ENCODE assay signal across 17 cellular contexts in the genomic region with DNA sequence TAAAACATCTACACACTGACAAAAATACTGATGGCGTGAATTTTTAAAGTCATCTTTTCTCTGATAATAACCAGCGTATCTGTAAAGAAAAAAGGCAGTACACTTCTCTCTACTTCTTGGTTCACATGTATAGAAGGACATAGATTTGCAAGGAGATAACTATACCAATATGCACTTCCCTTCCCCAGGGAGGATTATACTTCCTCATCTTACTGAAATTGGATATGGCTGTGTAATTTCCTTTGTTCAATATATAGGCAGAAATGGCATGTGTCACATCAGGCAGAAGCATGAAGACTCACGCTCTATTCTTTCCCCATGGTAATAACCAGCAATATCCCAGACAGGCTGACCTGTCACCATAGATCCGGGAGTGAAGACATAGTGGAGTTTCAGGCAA.
DNase-seq lines count a peak whose midpoint lies in the region; ATAC-seq and TF ChIP-seq lines count a peak whose summit lies in the region.
"Had no signal": no experiment of that assay in that cellular context is flagged by ENCODE, and none has a peak within 500 bp of the region (broad histone marks: within the 10 kb centered on the region; RNA-seq: fewer than 3 reads in every experiment).

No MANE protein-coding gene starts in this region.

- H3K27me3 ChIP-seq in OCI-LY3 (ENCODE audit: low read depth, low read length) = no peaks in the 10 kb centered on the region

- peak overlapping the region in 4 of 8 donors; percentile 5 to 52 (median 18) for H3K4me3 Mint-ChIP-seq in naive B cell
- no peak overlapping the region for H3K4me3 Mint-ChIP-seq in activated CD4-positive, alpha-beta T cell treated with anti-CD3 and anti-CD28 coated beads for 36 hours
- H3K4me3 Mint-ChIP-seq: CD4-positive, CD25-positive, alpha-beta regulatory T cell had no signal

- no peak for TF ChIP-seq CTCF in OCI-LY3 (IDR thresholded peaks at IDR 0.05; ENCODE audit: low read depth, low read length)

- H3K27ac ChIP-seq in OCI-LY3 (ENCODE audit: low read length) = no peak overlapping the region
- H3K27ac ChIP-seq: RWPE1, SJCRH30 had no signal

- intact Hi-C loops in activated CD4-positive, alpha-beta T cell treated with anti-CD3 and anti-CD28 coated beads for 36 hours (cut with DNase I, micrococcal nuclease) = no loop called here

- peak overlapping the region in 4 of 6 donors; percentile 12 to 43 (median 26) for H3K27ac Mint-ChIP-seq in naive B cell
- no peak overlapping the region for H3K27ac Mint-ChIP-seq in activated CD4-positive, alpha-beta T cell treated with anti-CD3 and anti-CD28 coated beads for 36 hours
- H3K27ac Mint-ChIP-seq: CD4-positive, CD25-positive, alpha-beta regulatory T cell had no signal

- DNase-seq in GF-D8 (lab: John Stamatoyannopoulos, UW) = peak; percentile 10
- peak; percentile 54 for DNase-seq in MV-4-11 (lab: John Stamatoyannopoulos, UW)
- peak; percentile 26 for DNase-seq in naive B cell
- DNase-seq in activated CD4-positive, alpha-beta T cell treated with anti-CD3 and anti-CD28 coated beads for 36 hours = no peak
- no peak for DNase-seq in inferior parietal cortex (ENCODE audit: extremely low spot score)
- DNase-seq: Calu3; CD4-positive, CD25-positive, alpha-beta regulatory T cell; HCEC 1CT; NCI-H1417; NCI-H187 treated with DMSO at 0.1 percent for 48 hours; PC-3; SJCRH30; SW 1271 had no signal

- CTCF ChIA-PET in activated CD4-positive, alpha-beta T cell treated with anti-CD3 and anti-CD28 coated beads for 36 hours (lab: Charles Lee) = no interaction called here

- H3K4me3 ChIP-seq in OCI-LY3 (ENCODE audit: low read length) = no peak overlapping the region
- H3K4me3 ChIP-seq: K562, SJCRH30 had no signal

- peaks cover 0 to 8% (median 0%) of the 10 kb centered on the region in 7 donors for H3K9me3 Mint-ChIP-seq in naive B cell
- H3K9me3 Mint-ChIP-seq in activated CD4-positive, alpha-beta T cell treated with anti-CD3 and anti-CD28 coated beads for 36 hours (ENCODE audit: low read depth) = peaks cover 2% of the 10 kb centered on the region

- POLR2A ChIA-PET in activated CD4-positive, alpha-beta T cell treated with anti-CD3 and anti-CD28 coated beads for 36 hours (lab: Charles Lee) = no interaction called here

- peak overlapping the region; percentile 49 for H3K4me2 ChIP-seq in OCI-LY3 (ENCODE audit: low read length)

- H3K27me3 Mint-ChIP-seq in naive B cell = no peaks in the 10 kb centered on the region
- no peaks in the 10 kb centered on the region for H3K27me3 Mint-ChIP-seq in activated CD4-positive, alpha-beta T cell treated with anti-CD3 and anti-CD28 coated beads for 36 hours
- H3K27me3 Mint-ChIP-seq: CD4-positive, CD25-positive, alpha-beta regulatory T cell had no signal

- H2AFZ ChIP-seq in OCI-LY3 (ENCODE audit: low read depth, low read length) = no peak overlapping the region

- H3K79me2 ChIP-seq in OCI-LY3 (ENCODE audit: low read length) = no peaks in the 10 kb centered on the region

- no peak overlapping the region for H3K9ac ChIP-seq in OCI-LY3 (ENCODE audit: low read length)

- peaks cover 20% of the 10 kb centered on the region for H3K4me1 ChIP-seq in OCI-LY3 (ENCODE audit: low read length)
- H3K4me1 ChIP-seq: SJCRH30 had no signal

- no peaks in the 10 kb centered on the region for H3K9me3 ChIP-seq in OCI-LY3 (ENCODE audit: insufficient read depth, low read length)
- H3K9me3 ChIP-seq: SJCRH30 had no signal

- H4K20me1 ChIP-seq in OCI-LY3 (ENCODE audit: insufficient read depth, low read length) = 0 out of 2 replicates have a peak, but pooled peaks cover 8% of the 10 kb centered on the region

- peak; percentile 42 to 61 for ATAC-seq in naive B cell (ENCODE audit: low read depth in 2 of 2)
- no peak for ATAC-seq in activated CD4-positive, alpha-beta T cell treated with anti-CD3 and anti-CD28 coated beads for 36 hours
- no peak for ATAC-seq in HG03175 (IDR thresholded peaks at IDR 0.05; ENCODE audit: unreplicated experiment)
- ATAC-seq: K562, PC-3 had no signal

- H3K4me1 Mint-ChIP-seq in naive B cell = peaks cover 36% of the 10 kb centered on the region in 3 donors
- H3K4me1 Mint-ChIP-seq in activated CD4-positive, alpha-beta T cell treated with anti-CD3 and anti-CD28 coated beads for 36 hours = no peaks in the 10 kb centered on the region
- H3K4me1 Mint-ChIP-seq: CD4-positive, CD25-positive, alpha-beta regulatory T cell had no signal

- H3K36me3 Mint-ChIP-seq in naive B cell = no peaks in the 10 kb centered on the region
- no peaks in the 10 kb centered on the region for H3K36me3 Mint-ChIP-seq in activated CD4-positive, alpha-beta T cell treated with anti-CD3 and anti-CD28 coated beads for 36 hours (ENCODE audit: low read depth)
- H3K36me3 Mint-ChIP-seq: CD4-positive, CD25-positive, alpha-beta regulatory T cell had no signal

- H3K36me3 ChIP-seq in OCI-LY3 (replicated peaks; ENCODE audit: low read depth, low read length) = peaks cover 18% of the 10 kb centered on the region
- H3K36me3 ChIP-seq: SJCRH30 had no signal

Comparison
In these comparisons a context has a peak if more than half of its experiments do, and no peak if none do; other contexts are left out.
1. DNase-seq: peak in GF-D8 (single experiment), MV-4-11 (single experiment) and naive B cell (single experiment); none in activated CD4-positive, alpha-beta T cell treated with anti-CD3 and anti-CD28 coated beads for 36 hours (single experiment) and inferior parietal cortex (single experiment).
2. ATAC-seq: peak in naive B cell (2 of 2); none in activated CD4-positive, alpha-beta T cell treated with anti-CD3 and anti-CD28 coated beads for 36 hours (single experiment) and HG03175 (single experiment).